Comparison of ENCODE assay signal across 24 cellular contexts in genomic region chr16:8822403-8822802, GRCh38. TPM values are rescaled to one million over a fixed set of nuclear protein-coding genes. Genes with fewer than 3 reads are reported as not detected.
"Had no signal": no experiment of that assay in that cellular context is flagged by ENCODE, and none has a peak within 500 bp of the region (broad histone marks: within the 10 kb centered on the region; RNA-seq: fewer than 3 reads in every experiment).

No MANE protein-coding gene starts in this region.

- H3K27me3 Mint-ChIP-seq: activated CD8-positive, alpha-beta memory T cell treated with anti-CD3 and anti-CD28 coated beads, Interleukin-2, amount 10 ng/mL, durations not matched to agents 7 days and 5 days; activated naive CD4-positive, alpha-beta T cell treated with anti-CD3 and anti-CD28 coated beads, Interleukin-2, amount 10 ng/mL, durations not matched to agents 7 days and 5 days; progenitor cell of endocrine pancreas had no signal

- H3K27ac ChIP-seq: ascending aorta, breast epithelium, esophagus muscularis mucosa, heart right ventricle, left ventricle myocardium inferior, stomach, upper lobe of left lung, VCaP had no signal

- ATAC-seq: activated CD8-positive, alpha-beta memory T cell treated with anti-CD3 and anti-CD28 coated beads, Interleukin-2, amount 10 ng/mL, durations not matched to agents 7 days and 5 days; heart right ventricle had no signal

- DNase-seq: activated CD4-positive, alpha-beta T cell treated with anti-CD3 and anti-CD28 coated beads for 1 hour; activated CD8-positive, alpha-beta memory T cell treated with anti-CD3 and anti-CD28 coated beads, Interleukin-2, amount 10 ng/mL, durations not matched to agents 7 days and 5 days; activated naive CD4-positive, alpha-beta T cell treated with anti-CD3 and anti-CD28 coated beads, Interleukin-2, amount 10 ng/mL, durations not matched to agents 7 days and 5 days; cerebellar nuclear complex; effector CD4-positive, alpha-beta T cell; heart right ventricle; immature natural killer cell; kidney glomerular epithelial cell; left ventricle myocardium inferior; right cardiac atrium; stimulated activated CD4-positive, alpha-beta T cell treated with anti-CD3 and anti-CD28 coated beads, Interleukin-2, amount 100 ng/mL, for 24 hours; stomach; upper lobe of left lung had no signal

- H3K9me3 ChIP-seq: ascending aorta, breast epithelium, esophagus muscularis mucosa, heart right ventricle, left ventricle myocardium inferior, stomach, upper lobe of left lung had no signal

- H3K27me3 ChIP-seq: ascending aorta, breast epithelium, esophagus muscularis mucosa, heart right ventricle, stomach, upper lobe of left lung had no signal

- H3K4me1 ChIP-seq: ascending aorta, breast epithelium, stomach had no signal

- H3K4me3 Mint-ChIP-seq: activated CD8-positive, alpha-beta memory T cell treated with anti-CD3 and anti-CD28 coated beads, Interleukin-2, amount 10 ng/mL, durations not matched to agents 7 days and 5 days; activated naive CD4-positive, alpha-beta T cell treated with anti-CD3 and anti-CD28 coated beads, Interleukin-2, amount 10 ng/mL, durations not matched to agents 7 days and 5 days; immature natural killer cell; neural crest cell; T-helper 1 cell treated with Interleukin-12 subunit alpha and Interleukin-12 subunit beta and Interleukin-4 antibody, amounts not matched to agents 30 μg/mL and 1 μg/mL, for 36 hours had no signal

- H3K9me3 Mint-ChIP-seq: activated naive CD4-positive, alpha-beta T cell treated with anti-CD3 and anti-CD28 coated beads, Interleukin-2, amount 10 ng/mL, durations not matched to agents 7 days and 5 days; immature natural killer cell; neural crest cell; T-helper 1 cell treated with Interleukin-12 subunit alpha and Interleukin-12 subunit beta and Interleukin-4 antibody, amounts not matched to agents 30 μg/mL and 1 μg/mL, for 36 hours had no signal

RNA-seq across cellular contexts. Expression of gene LITAFD, which starts 59.7 kb away (rescaled TPM):
- total RNA-seq: activated CD8-positive, alpha-beta memory T cell treated with anti-CD3 and anti-CD28 coated beads, Interleukin-2, amount 10 ng/mL, durations not matched to agents 7 days and 5 days; ascending aorta; breast epithelium; endothelial cell of umbilical vein; esophagus muscularis mucosa; heart right ventricle; left ventricle myocardium inferior; neural crest cell; omental fat pad; progenitor cell of endocrine pancreas; right cardiac atrium; skeletal muscle tissue; stomach; temporal lobe; upper lobe of left lung had no signal
- polyA plus RNA-seq: endothelial cell of umbilical vein, heart right ventricle, immature natural killer cell, right cardiac atrium, stomach had no signal
